ENCODE assay signal across 2 cellular contexts in genomic region chr14:95655461-95655860, GRCh38.
TF ChIP-seq lines count a peak whose summit lies in the region.

No MANE protein-coding gene starts in this region.

TF ChIP-seq in GM23338, 12 proteins besides CTCF, POLR2A, EP300 and RAD21:
- TF ChIP-seq ZNF114 (CRISPR knock-in tag; IDR thresholded peaks at IDR 0.05) = no peak
- no peak for TF ChIP-seq REST (IDR thresholded peaks at IDR 0.05; ENCODE audit: unreplicated experiment)
- no peak for TF ChIP-seq EZH2phosphoT487 (IDR thresholded peaks at IDR 0.05; ENCODE audit: unreplicated experiment)
- TF ChIP-seq ZNF331 (CRISPR knock-in tag; IDR thresholded peaks at IDR 0.05; ENCODE audit: low read depth) = no peak
- TF ChIP-seq, protein P1, sequence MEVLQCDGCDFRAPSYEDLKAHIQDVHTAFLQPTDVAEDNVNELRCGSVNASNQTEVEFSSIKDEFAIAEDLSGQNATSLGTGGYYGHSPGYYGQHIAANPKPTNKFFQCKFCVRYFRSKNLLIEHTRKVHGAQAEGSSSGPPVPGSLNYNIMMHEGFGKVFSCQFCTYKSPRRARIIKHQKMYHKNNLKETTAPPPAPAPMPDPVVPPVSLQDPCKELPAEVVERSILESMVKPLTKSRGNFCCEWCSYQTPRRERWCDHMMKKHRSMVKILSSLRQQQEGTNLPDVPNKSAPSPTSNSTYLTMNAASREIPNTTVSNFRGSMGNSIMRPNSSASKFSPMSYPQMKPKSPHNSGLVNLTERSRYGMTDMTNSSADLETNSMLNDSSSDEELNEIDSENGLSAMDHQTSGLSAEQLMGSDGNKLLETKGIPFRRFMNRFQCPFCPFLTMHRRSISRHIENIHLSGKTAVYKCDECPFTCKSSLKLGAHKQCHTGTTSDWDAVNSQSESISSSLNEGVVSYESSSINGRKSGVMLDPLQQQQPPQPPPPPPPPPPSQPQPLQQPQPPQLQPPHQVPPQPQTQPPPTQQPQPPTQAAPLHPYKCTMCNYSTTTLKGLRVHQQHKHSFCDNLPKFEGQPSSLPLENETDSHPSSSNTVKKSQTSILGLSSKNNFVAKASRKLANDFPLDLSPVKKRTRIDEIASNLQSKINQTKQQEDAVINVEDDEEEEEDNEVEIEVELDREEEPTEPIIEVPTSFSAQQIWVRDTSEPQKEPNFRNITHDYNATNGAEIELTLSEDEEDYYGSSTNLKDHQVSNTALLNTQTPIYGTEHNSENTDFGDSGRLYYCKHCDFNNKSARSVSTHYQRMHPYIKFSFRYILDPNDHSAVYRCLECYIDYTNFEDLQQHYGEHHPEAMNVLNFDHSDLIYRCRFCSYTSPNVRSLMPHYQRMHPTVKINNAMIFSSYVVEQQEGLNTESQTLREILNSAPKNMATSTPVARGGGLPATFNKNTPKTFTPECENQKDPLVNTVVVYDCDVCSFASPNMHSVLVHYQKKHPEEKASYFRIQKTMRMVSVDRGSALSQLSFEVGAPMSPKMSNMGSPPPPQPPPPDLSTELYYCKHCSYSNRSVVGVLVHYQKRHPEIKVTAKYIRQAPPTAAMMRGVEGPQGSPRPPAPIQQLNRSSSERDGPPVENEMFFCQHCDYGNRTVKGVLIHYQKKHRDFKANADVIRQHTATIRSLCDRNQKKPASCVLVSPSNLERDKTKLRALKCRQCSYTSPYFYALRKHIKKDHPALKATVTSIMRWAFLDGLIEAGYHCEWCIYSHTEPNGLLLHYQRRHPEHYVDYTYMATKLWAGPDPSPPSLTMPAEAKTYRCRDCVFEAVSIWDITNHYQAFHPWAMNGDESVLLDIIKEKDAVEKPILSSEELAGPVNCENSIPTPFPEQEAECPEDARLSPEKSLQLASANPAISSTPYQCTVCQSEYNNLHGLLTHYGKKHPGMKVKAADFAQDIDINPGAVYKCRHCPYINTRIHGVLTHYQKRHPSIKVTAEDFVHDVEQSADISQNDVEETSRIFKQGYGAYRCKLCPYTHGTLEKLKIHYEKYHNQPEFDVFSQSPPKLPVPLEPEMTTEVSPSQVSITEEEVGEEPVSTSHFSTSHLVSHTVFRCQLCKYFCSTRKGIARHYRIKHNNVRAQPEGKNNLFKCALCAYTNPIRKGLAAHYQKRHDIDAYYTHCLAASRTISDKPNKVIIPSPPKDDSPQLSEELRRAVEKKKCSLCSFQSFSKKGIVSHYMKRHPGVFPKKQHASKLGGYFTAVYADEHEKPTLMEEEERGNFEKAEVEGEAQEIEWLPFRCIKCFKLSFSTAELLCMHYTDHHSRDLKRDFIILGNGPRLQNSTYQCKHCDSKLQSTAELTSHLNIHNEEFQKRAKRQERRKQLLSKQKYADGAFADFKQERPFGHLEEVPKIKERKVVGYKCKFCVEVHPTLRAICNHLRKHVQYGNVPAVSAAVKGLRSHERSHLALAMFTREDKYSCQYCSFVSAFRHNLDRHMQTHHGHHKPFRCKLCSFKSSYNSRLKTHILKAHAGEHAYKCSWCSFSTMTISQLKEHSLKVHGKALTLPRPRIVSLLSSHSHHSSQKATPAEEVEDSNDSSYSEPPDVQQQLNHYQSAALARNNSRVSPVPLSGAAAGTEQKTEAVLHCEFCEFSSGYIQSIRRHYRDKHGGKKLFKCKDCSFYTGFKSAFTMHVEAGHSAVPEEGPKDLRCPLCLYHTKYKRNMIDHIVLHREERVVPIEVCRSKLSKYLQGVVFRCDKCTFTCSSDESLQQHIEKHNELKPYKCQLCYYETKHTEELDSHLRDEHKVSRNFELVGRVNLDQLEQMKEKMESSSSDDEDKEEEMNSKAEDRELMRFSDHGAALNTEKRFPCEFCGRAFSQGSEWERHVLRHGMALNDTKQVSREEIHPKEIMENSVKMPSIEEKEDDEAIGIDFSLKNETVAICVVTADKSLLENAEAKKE (CRISPR knock-in tag; IDR thresholded peaks at IDR 0.05) = no peak
- TF ChIP-seq, protein P2, sequence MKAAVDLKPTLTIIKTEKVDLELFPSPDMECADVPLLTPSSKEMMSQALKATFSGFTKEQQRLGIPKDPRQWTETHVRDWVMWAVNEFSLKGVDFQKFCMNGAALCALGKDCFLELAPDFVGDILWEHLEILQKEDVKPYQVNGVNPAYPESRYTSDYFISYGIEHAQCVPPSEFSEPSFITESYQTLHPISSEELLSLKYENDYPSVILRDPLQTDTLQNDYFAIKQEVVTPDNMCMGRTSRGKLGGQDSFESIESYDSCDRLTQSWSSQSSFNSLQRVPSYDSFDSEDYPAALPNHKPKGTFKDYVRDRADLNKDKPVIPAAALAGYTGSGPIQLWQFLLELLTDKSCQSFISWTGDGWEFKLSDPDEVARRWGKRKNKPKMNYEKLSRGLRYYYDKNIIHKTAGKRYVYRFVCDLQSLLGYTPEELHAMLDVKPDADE (IDR thresholded peaks at IDR 0.05) = no peak
- TF ChIP-seq POLR2AphosphoS5 (IDR thresholded peaks at IDR 0.05; ENCODE audit: low read depth) = no peak
- no peak for TF ChIP-seq CREB1 (CRISPR knock-in tag; IDR thresholded peaks at IDR 0.05; ENCODE audit: low read depth)
- TF ChIP-seq STAT1 (IDR thresholded peaks at IDR 0.05; ENCODE audit: unreplicated experiment) = no peak
- no peak for TF ChIP-seq JUNB (IDR thresholded peaks at IDR 0.05; ENCODE audit: unreplicated experiment)
- no peak for TF ChIP-seq NANOG (IDR thresholded peaks at IDR 0.05; ENCODE audit: borderline replicate concordance)
- TF ChIP-seq EZH2 (IDR thresholded peaks at IDR 0.05; ENCODE audit: low read depth, unreplicated experiment) = no peak

TF ChIP-seq in HepG2, 621 proteins besides CTCF, POLR2A, EP300 and RAD21:
- TF ChIP-seq, protein P3, sequence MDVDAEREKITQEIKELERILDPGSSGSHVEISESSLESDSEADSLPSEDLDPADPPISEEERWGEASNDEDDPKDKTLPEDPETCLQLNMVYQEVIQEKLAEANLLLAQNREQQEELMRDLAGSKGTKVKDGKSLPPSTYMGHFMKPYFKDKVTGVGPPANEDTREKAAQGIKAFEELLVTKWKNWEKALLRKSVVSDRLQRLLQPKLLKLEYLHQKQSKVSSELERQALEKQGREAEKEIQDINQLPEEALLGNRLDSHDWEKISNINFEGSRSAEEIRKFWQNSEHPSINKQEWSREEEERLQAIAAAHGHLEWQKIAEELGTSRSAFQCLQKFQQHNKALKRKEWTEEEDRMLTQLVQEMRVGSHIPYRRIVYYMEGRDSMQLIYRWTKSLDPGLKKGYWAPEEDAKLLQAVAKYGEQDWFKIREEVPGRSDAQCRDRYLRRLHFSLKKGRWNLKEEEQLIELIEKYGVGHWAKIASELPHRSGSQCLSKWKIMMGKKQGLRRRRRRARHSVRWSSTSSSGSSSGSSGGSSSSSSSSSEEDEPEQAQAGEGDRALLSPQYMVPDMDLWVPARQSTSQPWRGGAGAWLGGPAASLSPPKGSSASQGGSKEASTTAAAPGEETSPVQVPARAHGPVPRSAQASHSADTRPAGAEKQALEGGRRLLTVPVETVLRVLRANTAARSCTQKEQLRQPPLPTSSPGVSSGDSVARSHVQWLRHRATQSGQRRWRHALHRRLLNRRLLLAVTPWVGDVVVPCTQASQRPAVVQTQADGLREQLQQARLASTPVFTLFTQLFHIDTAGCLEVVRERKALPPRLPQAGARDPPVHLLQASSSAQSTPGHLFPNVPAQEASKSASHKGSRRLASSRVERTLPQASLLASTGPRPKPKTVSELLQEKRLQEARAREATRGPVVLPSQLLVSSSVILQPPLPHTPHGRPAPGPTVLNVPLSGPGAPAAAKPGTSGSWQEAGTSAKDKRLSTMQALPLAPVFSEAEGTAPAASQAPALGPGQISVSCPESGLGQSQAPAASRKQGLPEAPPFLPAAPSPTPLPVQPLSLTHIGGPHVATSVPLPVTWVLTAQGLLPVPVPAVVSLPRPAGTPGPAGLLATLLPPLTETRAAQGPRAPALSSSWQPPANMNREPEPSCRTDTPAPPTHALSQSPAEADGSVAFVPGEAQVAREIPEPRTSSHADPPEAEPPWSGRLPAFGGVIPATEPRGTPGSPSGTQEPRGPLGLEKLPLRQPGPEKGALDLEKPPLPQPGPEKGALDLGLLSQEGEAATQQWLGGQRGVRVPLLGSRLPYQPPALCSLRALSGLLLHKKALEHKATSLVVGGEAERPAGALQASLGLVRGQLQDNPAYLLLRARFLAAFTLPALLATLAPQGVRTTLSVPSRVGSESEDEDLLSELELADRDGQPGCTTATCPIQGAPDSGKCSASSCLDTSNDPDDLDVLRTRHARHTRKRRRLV (CRISPR knock-in tag; IDR thresholded peaks at IDR 0.05) = no peak
- TF ChIP-seq, protein P4, sequence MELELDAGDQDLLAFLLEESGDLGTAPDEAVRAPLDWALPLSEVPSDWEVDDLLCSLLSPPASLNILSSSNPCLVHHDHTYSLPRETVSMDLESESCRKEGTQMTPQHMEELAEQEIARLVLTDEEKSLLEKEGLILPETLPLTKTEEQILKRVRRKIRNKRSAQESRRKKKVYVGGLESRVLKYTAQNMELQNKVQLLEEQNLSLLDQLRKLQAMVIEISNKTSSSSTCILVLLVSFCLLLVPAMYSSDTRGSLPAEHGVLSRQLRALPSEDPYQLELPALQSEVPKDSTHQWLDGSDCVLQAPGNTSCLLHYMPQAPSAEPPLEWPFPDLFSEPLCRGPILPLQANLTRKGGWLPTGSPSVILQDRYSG (CRISPR knock-in tag; IDR thresholded peaks at IDR 0.05) = no peak
- no peak for TF ChIP-seq GTF3A (CRISPR knock-in tag; conservative IDR thresholded peaks at IDR 0.05)
- TF ChIP-seq, protein P5, sequence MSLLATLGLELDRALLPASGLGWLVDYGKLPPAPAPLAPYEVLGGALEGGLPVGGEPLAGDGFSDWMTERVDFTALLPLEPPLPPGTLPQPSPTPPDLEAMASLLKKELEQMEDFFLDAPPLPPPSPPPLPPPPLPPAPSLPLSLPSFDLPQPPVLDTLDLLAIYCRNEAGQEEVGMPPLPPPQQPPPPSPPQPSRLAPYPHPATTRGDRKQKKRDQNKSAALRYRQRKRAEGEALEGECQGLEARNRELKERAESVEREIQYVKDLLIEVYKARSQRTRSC (CRISPR knock-in tag; IDR thresholded peaks at IDR 0.05; ENCODE audit: low read depth) = no peak
- no peak for TF ChIP-seq MED8 (CRISPR knock-in tag; IDR thresholded peaks at IDR 0.05; ENCODE audit: insufficient replicate concordance)
- no peak for TF ChIP-seq HNF4A (CRISPR knock-in tag; IDR thresholded peaks at IDR 0.05)
TF ChIP-seq in HepG2: peak in this region for 0.
